ENCODE assay signal across 8 cellular contexts in genomic region chr5:87074934-87075541, GRCh38.
DNase-seq lines count a peak whose midpoint lies in the region; ATAC-seq and TF ChIP-seq lines count a peak whose summit lies in the region.

No MANE protein-coding gene starts in this region.

- H3K4me3 ChIP-seq in smooth muscle cell (no peak overlapping the region), mesenchymal stem cell (ENCODE audit: insufficient read depth in 1 of 2, low read depth in 1 of 2, low read length in 2 of 2) (no peak overlapping the region)

- H2AK5ac ChIP-seq in mesenchymal stem cell (ENCODE audit: low read length, severe bottlenecking) = no peak overlapping the region

- no peak overlapping the region for H2BK5ac ChIP-seq in mesenchymal stem cell (ENCODE audit: low read depth, low read length, poor library complexity, severe bottlenecking)

- H3K27ac ChIP-seq in smooth muscle cell (ENCODE audit: low read depth) (no peak overlapping the region), mesenchymal stem cell (ENCODE audit: low read length, poor library complexity, severe bottlenecking) (no peak overlapping the region)

- no peak overlapping the region for H2BK15ac ChIP-seq in mesenchymal stem cell (ENCODE audit: low read depth, poor library complexity, severe bottlenecking)

- H3K4me2 ChIP-seq in smooth muscle cell = no peak overlapping the region
- no peak overlapping the region for H3K4me2 ChIP-seq in mesenchymal stem cell (ENCODE audit: low read length, poor library complexity, severe bottlenecking)

- H3F3A ChIP-seq in smooth muscle cell (ENCODE audit: low read depth) = no peaks in the 10 kb centered on the region

- H3K79me2 ChIP-seq in smooth muscle cell (ENCODE audit: low read depth) = no peaks in the 10 kb centered on the region

- no peak overlapping the region for H2BK120ac ChIP-seq in mesenchymal stem cell (ENCODE audit: low read depth, low read length)

- H3K23ac ChIP-seq in mesenchymal stem cell (ENCODE audit: low read length in 2 of 2) = no peak overlapping the region

- DNase-seq in A172 (ENCODE audit: low spot score) (peak; percentile 33), SK-MEL-5 (ENCODE audit: low read depth, low spot score) (peak; percentile 11), smooth muscle cell (lab: John Stamatoyannopoulos, UW; ENCODE audit: unreplicated experiment) (no peak), NCI-H2081 treated with DMSO at 0.1 percent for 48 hours (lab: John Stamatoyannopoulos, UW) (no peak), mesenchymal stem cell (no peak), G401 (ENCODE audit: low spot score) (no peak)

- H4K20me1 ChIP-seq in smooth muscle cell (ENCODE audit: low read depth) = no peaks in the 10 kb centered on the region

- H3K36me3 ChIP-seq in smooth muscle cell (ENCODE audit: low read depth) (no peaks in the 10 kb centered on the region), mesenchymal stem cell (ENCODE audit: control insufficient read depth in 1 of 2, insufficient read depth in 2 of 2, low read depth in 1 of 2, low read length in 2 of 2) (no peaks in the 10 kb centered on the region)

- H4K8ac ChIP-seq in mesenchymal stem cell (ENCODE audit: low read length) = no peak overlapping the region

- H2BK12ac ChIP-seq in mesenchymal stem cell (ENCODE audit: low read length in 2 of 2) = peak overlapping the region in 1 of 2 experiments; percentile 50

- no peaks in the 10 kb centered on the region for H3K9me3 ChIP-seq in smooth muscle cell (replicated peaks; ENCODE audit: low read depth)
- no peaks in the 10 kb centered on the region for H3K9me3 ChIP-seq in mesenchymal stem cell (ENCODE audit: control insufficient read depth, low read length)

- H3K4me1 ChIP-seq in smooth muscle cell (ENCODE audit: low read depth) = no peaks in the 10 kb centered on the region
- peaks cover 2% of the 10 kb centered on the region for H3K4me1 ChIP-seq in mesenchymal stem cell (ENCODE audit: control insufficient read depth, insufficient read depth, low read depth, low read length)

- peak; percentile 98 for ATAC-seq in GM18907 (IDR thresholded peaks at IDR 0.05; ENCODE audit: unreplicated experiment)
- peak; percentile 94 for ATAC-seq in HG03039 (IDR thresholded peaks at IDR 0.05; ENCODE audit: unreplicated experiment)

- no peak overlapping the region for H3K18ac ChIP-seq in mesenchymal stem cell (ENCODE audit: low read depth in 1 of 2, low read length in 2 of 2)

- TF ChIP-seq CTCF in smooth muscle cell (IDR thresholded peaks at IDR 0.05; ENCODE audit: borderline replicate concordance, insufficient read depth, poor library complexity, severe bottlenecking) = no peak

- no peak overlapping the region for H4K91ac ChIP-seq in mesenchymal stem cell (ENCODE audit: low read length)

- in situ Hi-C loops in SK-MEL-5 (cut with HindIII; ENCODE audit: low pct_unique_long_range_greater_than_20kb, low sequenced_read_pairs) = no loop called here
- in situ Hi-C loops in G401 (cut with HindIII; ENCODE audit: low sequenced_read_pairs) = no loop called here

- H2AFZ ChIP-seq in smooth muscle cell (ENCODE audit: low read depth) (peak overlapping the region; percentile 21), mesenchymal stem cell (ENCODE audit: low read depth, low read length) (no peak overlapping the region)

- H3K4ac ChIP-seq in mesenchymal stem cell (ENCODE audit: low read depth in 1 of 2, low read length in 2 of 2) = no peak overlapping the region

- WGBS in smooth muscle cell (ENCODE audit: low lambda C conversion rate) = 91% methylated on average over 2 of the region's 2 CpGs
- WGBS in mesenchymal stem cell = 100% methylated on average over 1 of the region's 2 CpGs

- H3K79me1 ChIP-seq in mesenchymal stem cell (replicated peaks; ENCODE audit: low read length, poor library complexity, severe bottlenecking) = peaks cover 1% of the 10 kb centered on the region

- no peak overlapping the region for H3K14ac ChIP-seq in mesenchymal stem cell (ENCODE audit: low read length in 2 of 2)

- H3K9ac ChIP-seq in smooth muscle cell (ENCODE audit: low read depth) (no peak overlapping the region), mesenchymal stem cell (ENCODE audit: low read length) (no peak overlapping the region)

- H3K27me3 ChIP-seq in smooth muscle cell (ENCODE audit: low read depth) (no peaks in the 10 kb centered on the region), mesenchymal stem cell (ENCODE audit: control insufficient read depth in 1 of 2, insufficient read depth in 1 of 2, low read length in 2 of 2) (no peaks in the 10 kb centered on the region)

Comparison
In these comparisons a context has a peak if more than half of its experiments do, and no peak if none do; other contexts are left out.
1. DNase-seq: peak in A172 (single experiment) and SK-MEL-5 (single experiment); none in smooth muscle cell (single experiment), NCI-H2081 treated with DMSO at 0.1 percent for 48 hours (single experiment), mesenchymal stem cell (single experiment) and G401 (single experiment).